ENCODE assay signal across 9 cellular contexts in the genomic region with DNA sequence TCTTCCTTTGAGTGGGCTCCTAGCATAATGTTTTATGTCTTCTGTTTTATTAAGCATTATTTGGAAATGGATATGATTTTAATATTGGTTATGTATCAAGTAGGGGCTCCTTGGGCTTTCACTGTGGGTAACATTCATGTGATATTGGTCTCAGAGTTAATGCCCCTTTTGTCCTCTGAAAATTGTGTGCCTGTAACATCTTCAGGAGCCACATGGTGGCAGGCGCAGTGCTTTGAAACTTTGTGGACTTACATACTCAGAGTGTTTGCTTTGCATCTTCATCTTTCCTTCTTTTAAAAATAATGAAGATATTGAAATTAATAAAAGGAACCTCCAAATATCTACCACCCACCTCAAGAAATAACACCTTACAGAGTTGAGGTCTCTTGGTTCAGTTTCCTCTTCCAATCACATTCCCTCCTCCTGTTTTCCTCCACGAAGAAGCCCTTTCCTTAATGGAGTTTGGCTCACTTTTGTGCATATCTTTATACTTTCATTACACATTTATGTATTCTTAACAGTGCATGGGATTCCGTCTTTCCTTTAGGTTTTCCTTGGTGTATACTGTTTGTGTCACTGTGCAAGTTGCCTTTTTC.
DNase-seq lines count a peak whose midpoint lies in the region; ATAC-seq, FAIRE-seq and TF ChIP-seq lines count a peak whose summit lies in the region.
"Had no signal": no experiment of that assay in that cellular context is flagged by ENCODE, and none has a peak within 500 bp of the region (broad histone marks: within the 10 kb centered on the region; RNA-seq: fewer than 3 reads in every experiment).

No MANE protein-coding gene starts in this region.

- intact Hi-C loops in CD8-positive, alpha-beta T cell (cut with DNase I, micrococcal nuclease) = loop anchor here (1.0 to 5.0 kb wide), 2 partner anchors 28 to 109 kb away; a partner anchor contains a TSS
- intact Hi-C loops in lower lobe of right lung (cut with DNase I) = no loop called here

- no peaks in the 10 kb centered on the region for H3K27me3 ChIP-seq in CD8-positive, alpha-beta T cell (ENCODE audit: insufficient read depth, low read length)
- H3K27me3 ChIP-seq in GM23338 (ENCODE audit: insufficient read depth) (no peaks in the 10 kb centered on the region), lower lobe of right lung (ENCODE audit: low read depth) (no peaks in the 10 kb centered on the region)

- no peak overlapping the region for H3K27ac ChIP-seq in CD8-positive, alpha-beta T cell (ENCODE audit: low read depth, low read length)
- H3K27ac ChIP-seq in GM23338 (ENCODE audit: low read depth) (no peak overlapping the region), RWPE1 (no peak overlapping the region), lower lobe of right lung (no peak overlapping the region)

- no peak for FAIRE-seq in urothelium cell line (lab: Jason Lieb, UNC)

- no peak overlapping the region for H3K4me3 Mint-ChIP-seq in CD8-positive, alpha-beta T cell
- H3K4me3 Mint-ChIP-seq in GM23338 = no peak overlapping the region
- H3K4me3 Mint-ChIP-seq in central memory CD8-positive, alpha-beta T cell = no peak overlapping the region
- H3K4me3 Mint-ChIP-seq: T-helper 1 cell treated with Interleukin-12 subunit alpha and Interleukin-12 subunit beta and Interleukin-4 antibody, amounts not matched to agents 30 μg/mL and 1 μg/mL, for 36 hours had no signal

- ATAC-seq in CD8-positive, alpha-beta T cell = peak; percentile 50
- ATAC-seq in GM23338 (peak; percentile 76), lower lobe of right lung (peak; percentile 30 to 40), GM21360 (IDR thresholded peaks at IDR 0.05; ENCODE audit: unreplicated experiment) (no peak), GM18858 (IDR thresholded peaks at IDR 0.05; ENCODE audit: unreplicated experiment) (no peak)
- no peak for ATAC-seq in central memory CD8-positive, alpha-beta T cell (replicated peaks; ENCODE audit: extremely low read depth, poor library complexity, severe bottlenecking)

- DNase-seq in CD8-positive, alpha-beta T cell = peak in 5 of 7 experiments; percentile 23 to 62 (median 47)
- DNase-seq in GM23338 (ENCODE audit: low spot score) = peak; percentile 70
- no peak for DNase-seq in RWPE1 (ENCODE audit: low spot score)
- no peak for DNase-seq in central memory CD8-positive, alpha-beta T cell (ENCODE audit: low spot score in 2 of 2)
- peak; percentile 64 for DNase-seq in lower lobe of right lung
- DNase-seq in urothelium cell line (ENCODE audit: low spot score) = no peak

- POLR2A ChIA-PET in CD8-positive, alpha-beta T cell (lab: Charles Lee) = no interaction called here
- POLR2A ChIA-PET in RWPE1 (lab: Yijun Ruan, JAX; ENCODE audit: low non-redundant PET) = no interaction called here

- no peaks in the 10 kb centered on the region for H3K9me3 Mint-ChIP-seq in CD8-positive, alpha-beta T cell
- no peaks in the 10 kb centered on the region for H3K9me3 Mint-ChIP-seq in GM23338
- no peaks in the 10 kb centered on the region for H3K9me3 Mint-ChIP-seq in central memory CD8-positive, alpha-beta T cell
- H3K9me3 Mint-ChIP-seq: T-helper 1 cell treated with Interleukin-12 subunit alpha and Interleukin-12 subunit beta and Interleukin-4 antibody, amounts not matched to agents 30 μg/mL and 1 μg/mL, for 36 hours had no signal

- no peaks in the 10 kb centered on the region for H3K36me3 ChIP-seq in CD8-positive, alpha-beta T cell (ENCODE audit: insufficient read depth, low read length)
- H3K36me3 ChIP-seq in GM23338 (ENCODE audit: insufficient read depth) = no peaks in the 10 kb centered on the region
- H3K36me3 ChIP-seq in lower lobe of right lung = no peaks in the 10 kb centered on the region

- no peaks in the 10 kb centered on the region for H3K27me3 Mint-ChIP-seq in CD8-positive, alpha-beta T cell (ENCODE audit: low read depth)
- peaks cover 2% of the 10 kb centered on the region for H3K27me3 Mint-ChIP-seq in GM23338 (ENCODE audit: insufficient read depth, low read depth, poor library complexity)
- no peaks in the 10 kb centered on the region for H3K27me3 Mint-ChIP-seq in central memory CD8-positive, alpha-beta T cell

- peaks cover 13% of the 10 kb centered on the region for H4K20me1 ChIP-seq in GM23338 (replicated peaks; ENCODE audit: insufficient read depth)

- no peaks in the 10 kb centered on the region for H3K9me2 ChIP-seq in GM23338 (ENCODE audit: insufficient read depth)

- peaks cover 29% of the 10 kb centered on the region for H3K4me1 Mint-ChIP-seq in CD8-positive, alpha-beta T cell (ENCODE audit: low read depth)
- peaks cover 17% of the 10 kb centered on the region for H3K4me1 Mint-ChIP-seq in GM23338
- H3K4me1 Mint-ChIP-seq in central memory CD8-positive, alpha-beta T cell = peaks cover 61% of the 10 kb centered on the region

- H3K9me3 ChIP-seq in CD8-positive, alpha-beta T cell (ENCODE audit: low read length) = no peaks in the 10 kb centered on the region
- H3K9me3 ChIP-seq in lower lobe of right lung = no peaks in the 10 kb centered on the region

- H2AFZ ChIP-seq in GM23338 = no peak overlapping the region

- TF ChIP-seq CTCF in CD8-positive, alpha-beta T cell (IDR thresholded peaks at IDR 0.05) = peak; percentile 72
- TF ChIP-seq CTCF in GM23338 (conservative IDR thresholded peaks at IDR 0.05; ENCODE audit: low read depth in 2 of 2) = peak; percentile 76 to 77
- peak; percentile 64 for TF ChIP-seq CTCF in RWPE1 (conservative IDR thresholded peaks at IDR 0.05; ENCODE audit: low read depth)
- peak; percentile 57 for TF ChIP-seq CTCF in lower lobe of right lung (IDR thresholded peaks at IDR 0.05)

- H3K79me2 ChIP-seq in GM23338 (replicated peaks; ENCODE audit: insufficient read depth) = peaks cover 35% of the 10 kb centered on the region

- no peak overlapping the region for H3K4me2 ChIP-seq in GM23338

- CTCF ChIA-PET in CD8-positive, alpha-beta T cell (lab: Charles Lee) = interaction anchor here (0.6 to 10.4 kb wide), 9 partner anchors 9 to 304 kb away, joined by 3 to 200 read pairs (median 4); no protein-coding TSS in a partner anchor
- CTCF ChIA-PET in RWPE1 (lab: Yijun Ruan, JAX) = interaction anchor here (0.6 kb wide), 1 partner anchor 26 kb away, joined by 4 read pairs; no protein-coding TSS in a partner anchor

- H3K36me3 Mint-ChIP-seq in CD8-positive, alpha-beta T cell = no peaks in the 10 kb centered on the region
- H3K36me3 Mint-ChIP-seq in GM23338 (ENCODE audit: low read depth) = no peaks in the 10 kb centered on the region
- H3K36me3 Mint-ChIP-seq in central memory CD8-positive, alpha-beta T cell (ENCODE audit: insufficient read depth) = peaks cover 10% of the 10 kb centered on the region

- H3K27ac Mint-ChIP-seq in CD8-positive, alpha-beta T cell = no peak overlapping the region
- no peak overlapping the region for H3K27ac Mint-ChIP-seq in GM23338
- H3K27ac Mint-ChIP-seq in central memory CD8-positive, alpha-beta T cell (ENCODE audit: low read depth) = peak overlapping the region; percentile 47

- no peak overlapping the region for H3K4me3 ChIP-seq in CD8-positive, alpha-beta T cell (ENCODE audit: low read depth, low read length)
- H3K4me3 ChIP-seq in GM23338 (no peak overlapping the region), lower lobe of right lung (no peak overlapping the region)

- no peaks in the 10 kb centered on the region for H3F3A ChIP-seq in GM23338 (replicated peaks; ENCODE audit: low read depth)

- peaks cover 5% of the 10 kb centered on the region for H3K4me1 ChIP-seq in CD8-positive, alpha-beta T cell (ENCODE audit: insufficient read depth, low read length)
- H3K4me1 ChIP-seq in GM23338 (ENCODE audit: insufficient read depth) = peaks cover 9% of the 10 kb centered on the region
- peaks cover 28% of the 10 kb centered on the region for H3K4me1 ChIP-seq in lower lobe of right lung

TF ChIP-seq in GM23338, 12 proteins besides CTCF, POLR2A, EP300 and RAD21:
- no peak for TF ChIP-seq JUNB (IDR thresholded peaks at IDR 0.05; ENCODE audit: unreplicated experiment)
- TF ChIP-seq ZNF114 (CRISPR knock-in tag; IDR thresholded peaks at IDR 0.05) = no peak
- no peak for TF ChIP-seq CREB1 (CRISPR knock-in tag; IDR thresholded peaks at IDR 0.05; ENCODE audit: low read depth)
- no peak for TF ChIP-seq POLR2AphosphoS5 (IDR thresholded peaks at IDR 0.05; ENCODE audit: low read depth)
TF ChIP-seq in GM23338: peak in this region for 0.

Comparison
In these comparisons a context has a peak if more than half of its experiments do, and no peak if none do; other contexts are left out.
1. ATAC-seq: peak in CD8-positive, alpha-beta T cell (single experiment), GM23338 (single experiment) and lower lobe of right lung (2 of 2); none in central memory CD8-positive, alpha-beta T cell (single experiment), GM21360 (single experiment) and GM18858 (single experiment).
2. DNase-seq: peak in CD8-positive, alpha-beta T cell (5 of 7), GM23338 (single experiment) and lower lobe of right lung (single experiment); none in RWPE1 (single experiment), central memory CD8-positive, alpha-beta T cell (0 of 2) and urothelium cell line (single experiment).
3. Peak in every context shown above with its lines, with median percentiles within 50 percentile points of each other: CTCF ChIP-seq.